ENCODE assay signal across 8 cellular contexts in genomic region chr7:48088559-48089414, GRCh38. TPM values are rescaled to one million over a fixed set of nuclear protein-coding genes. Genes with fewer than 3 reads are reported as not detected.
DNase-seq lines count a peak whose midpoint lies in the region; ATAC-seq and TF ChIP-seq lines count a peak whose summit lies in the region.

Gene UPP1, plus strand, starts transcription at chr7:48089265. Its CDS starts 5,519 bp downstream, at chr7:48094784.

- peak within 1 kb of the TSS; percentile 68 to 95 (median 87) for H3K4me3 ChIP-seq in dorsolateral prefrontal cortex
- peak within 1 kb of the TSS; percentile 67 for H3K4me3 ChIP-seq in lower leg skin (ENCODE audit: low read depth, poor library complexity, severe bottlenecking)

- H3K4me1 Mint-ChIP-seq in activated CD4-positive, alpha-beta memory T cell treated with anti-CD3 and anti-CD28 coated beads for 36 hours (ENCODE audit: low read depth): peaks cover 76% of the 10 kb centered on the region

- POLR2A ChIA-PET in activated CD4-positive, alpha-beta memory T cell treated with anti-CD3 and anti-CD28 coated beads for 36 hours (lab: Charles Lee): interaction anchor here (0.6 to 4.2 kb wide), 10 partner anchors 8 to 110 kb away, joined by 3 to 22 read pairs (median 4); no protein-coding TSS in a partner anchor

- intact Hi-C loops in activated CD4-positive, alpha-beta memory T cell treated with anti-CD3 and anti-CD28 coated beads for 36 hours (cut with micrococcal nuclease): loop anchor here (1.0 kb wide), 1 partner anchor 53 kb away; the partner anchor contains the start of gene C7orf57
- intact Hi-C loops in dorsolateral prefrontal cortex (cut with DNase I): loop anchor here in 1 of 2 donors (2.0 kb wide), 1 partner anchor 110 kb away; the partner anchor contains the start of gene HUS1
- intact Hi-C loops in lower leg skin (cut with DNase I; ENCODE audit: low total_unique reads): no loop called here

- CTCF ChIA-PET in activated CD4-positive, alpha-beta memory T cell treated with anti-CD3 and anti-CD28 coated beads for 36 hours (lab: Charles Lee): interaction anchor here (0.6 to 3.5 kb wide), 6 partner anchors 20 to 143 kb away, joined by 3 to 22 read pairs (median 4); no protein-coding TSS in a partner anchor

- TF ChIP-seq CTCF in dorsolateral prefrontal cortex (IDR thresholded peaks at IDR 0.05 in 54 of 56, conservative IDR thresholded peaks at IDR 0.05 in 2 of 56; ENCODE audit: low read depth in 1 of 56, partially characterized antibody in 56 of 56) (peak in 6 of 56 donors; percentile 7 to 19 (median 10)), lower leg skin (IDR thresholded peaks at IDR 0.05) (no peak)

- peak within 1 kb of the TSS in 57 of 59 donors; percentile 7 to 93 (median 82) for H3K27ac ChIP-seq in dorsolateral prefrontal cortex

- H3K27ac Mint-ChIP-seq in activated CD4-positive, alpha-beta memory T cell treated with anti-CD3 and anti-CD28 coated beads for 36 hours: peak within 1 kb of the TSS; percentile 91

- 0% methylated on average over 36 to 43 of the region's 66 CpGs for WGBS in lower leg skin, 2 donors

- H3K9me3 Mint-ChIP-seq in activated CD4-positive, alpha-beta memory T cell treated with anti-CD3 and anti-CD28 coated beads for 36 hours: no peaks in the 10 kb centered on the region

- peak; percentile 61 for ATAC-seq in GM19023 (IDR thresholded peaks at IDR 0.05; ENCODE audit: unreplicated experiment)
- ATAC-seq in HG03196 (IDR thresholded peaks at IDR 0.05; ENCODE audit: unreplicated experiment): peak; percentile 54

- peaks cover 38% of the 10 kb centered on the region for H3K36me3 Mint-ChIP-seq in activated CD4-positive, alpha-beta memory T cell treated with anti-CD3 and anti-CD28 coated beads for 36 hours

- H3K27me3 ChIP-seq in dorsolateral prefrontal cortex: no peaks in the 10 kb centered on the region

- DNase-seq in AG20443 (ENCODE audit: low spot score) (peak; percentile 93), NCI-H748 treated with DMSO at 0.1 percent for 48 hours (lab: John Stamatoyannopoulos, UW) (peak; percentile 54), dorsolateral prefrontal cortex (peak; percentile 52 to 84 (median 75)), lower leg skin (ENCODE audit: low spot score in 2 of 2) (peak; percentile 93 to 99)
- DNase-seq in activated CD4-positive, alpha-beta memory T cell treated with anti-CD3 and anti-CD28 coated beads for 36 hours: peak; percentile 95
- peak; percentile 68 to 85 (median 81) for DNase-seq in stimulated activated CD4-positive, alpha-beta T cell treated with anti-CD3 and anti-CD28 coated beads, TNF-alpha, amount 100 ng/mL, for 1 hour (ENCODE audit: low read depth in 3 of 3, low spot score in 1 of 3)

- peak in 1 of 2 donors; percentile 52 for TF ChIP-seq POLR2A in lower leg skin (IDR thresholded peaks at IDR 0.05)

- H3K4me3 Mint-ChIP-seq in activated CD4-positive, alpha-beta memory T cell treated with anti-CD3 and anti-CD28 coated beads for 36 hours: peak within 1 kb of the TSS; percentile 83

- no peaks in the 10 kb centered on the region for H3K27me3 Mint-ChIP-seq in activated CD4-positive, alpha-beta memory T cell treated with anti-CD3 and anti-CD28 coated beads for 36 hours

RNA-seq across cellular contexts. Expression of gene UPP1, which starts in this region (rescaled TPM):
- total RNA-seq in activated CD4-positive, alpha-beta memory T cell treated with anti-CD3 and anti-CD28 coated beads for 36 hours: 100 to 1,000 TPM; 115 to 121 TPM
- total RNA-seq in dorsolateral prefrontal cortex (10 to 100 TPM; 25.8 to 76.9 (median 50.4) TPM), lower leg skin (1 to 10 TPM; 3.9 to 9.4 (median 5.9) TPM)

Comparison
In these comparisons a context has a peak if more than half of its experiments do, and no peak if none do; other contexts are left out.
1. Peak in every context shown above with its lines: DNase-seq, ATAC-seq, H3K4me3 ChIP-seq and H3K27ac ChIP-seq.